In the genomic region with DNA sequence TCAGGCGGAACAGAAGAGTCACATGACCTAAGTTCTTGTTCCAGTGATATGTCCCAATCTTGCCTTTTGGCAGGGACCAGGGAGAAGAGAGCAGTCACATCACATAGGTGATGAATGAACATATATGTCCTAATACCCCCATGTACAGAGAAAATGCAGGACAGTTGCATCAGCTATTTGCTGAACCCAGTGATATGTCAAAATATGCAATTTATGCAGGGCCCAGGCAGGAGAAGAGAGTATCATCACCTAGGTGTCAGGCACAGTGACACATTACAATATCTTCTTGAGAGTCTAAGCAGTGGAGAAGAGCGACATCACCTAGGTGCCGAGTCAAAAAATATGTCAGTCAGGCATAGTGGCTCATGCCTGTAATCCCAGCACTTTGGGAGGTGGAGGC, we compare ENCODE assay signal across 1 cellular context.
TF ChIP-seq lines count a peak whose summit lies in the region.

No MANE protein-coding gene starts in this region.

TF ChIP-seq in K562, 482 proteins besides CTCF, POLR2A, EP300 and RAD21 (continued from another document):
- TF ChIP-seq, protein P1, sequence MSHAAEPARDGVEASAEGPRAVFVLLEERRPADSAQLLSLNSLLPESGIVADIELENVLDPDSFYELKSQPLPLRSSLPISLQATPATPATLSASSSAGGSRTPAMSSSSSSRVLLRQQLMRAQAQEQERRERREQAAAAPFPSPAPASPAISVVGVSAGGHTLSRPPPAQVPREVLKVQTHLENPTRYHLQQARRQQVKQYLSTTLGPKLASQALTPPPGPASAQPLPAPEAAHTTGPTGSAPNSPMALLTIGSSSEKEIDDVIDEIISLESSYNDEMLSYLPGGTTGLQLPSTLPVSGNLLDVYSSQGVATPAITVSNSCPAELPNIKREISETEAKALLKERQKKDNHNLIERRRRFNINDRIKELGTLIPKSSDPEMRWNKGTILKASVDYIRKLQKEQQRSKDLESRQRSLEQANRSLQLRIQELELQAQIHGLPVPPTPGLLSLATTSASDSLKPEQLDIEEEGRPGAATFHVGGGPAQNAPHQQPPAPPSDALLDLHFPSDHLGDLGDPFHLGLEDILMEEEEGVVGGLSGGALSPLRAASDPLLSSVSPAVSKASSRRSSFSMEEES (CRISPR knock-in tag; IDR thresholded peaks at IDR 0.05) = peak; percentile 54
- TF ChIP-seq, protein P2, sequence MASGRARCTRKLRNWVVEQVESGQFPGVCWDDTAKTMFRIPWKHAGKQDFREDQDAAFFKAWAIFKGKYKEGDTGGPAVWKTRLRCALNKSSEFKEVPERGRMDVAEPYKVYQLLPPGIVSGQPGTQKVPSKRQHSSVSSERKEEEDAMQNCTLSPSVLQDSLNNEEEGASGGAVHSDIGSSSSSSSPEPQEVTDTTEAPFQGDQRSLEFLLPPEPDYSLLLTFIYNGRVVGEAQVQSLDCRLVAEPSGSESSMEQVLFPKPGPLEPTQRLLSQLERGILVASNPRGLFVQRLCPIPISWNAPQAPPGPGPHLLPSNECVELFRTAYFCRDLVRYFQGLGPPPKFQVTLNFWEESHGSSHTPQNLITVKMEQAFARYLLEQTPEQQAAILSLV (tag; IDR thresholded peaks at IDR 0.05) = no peak
- TF ChIP-seq, protein P3, sequence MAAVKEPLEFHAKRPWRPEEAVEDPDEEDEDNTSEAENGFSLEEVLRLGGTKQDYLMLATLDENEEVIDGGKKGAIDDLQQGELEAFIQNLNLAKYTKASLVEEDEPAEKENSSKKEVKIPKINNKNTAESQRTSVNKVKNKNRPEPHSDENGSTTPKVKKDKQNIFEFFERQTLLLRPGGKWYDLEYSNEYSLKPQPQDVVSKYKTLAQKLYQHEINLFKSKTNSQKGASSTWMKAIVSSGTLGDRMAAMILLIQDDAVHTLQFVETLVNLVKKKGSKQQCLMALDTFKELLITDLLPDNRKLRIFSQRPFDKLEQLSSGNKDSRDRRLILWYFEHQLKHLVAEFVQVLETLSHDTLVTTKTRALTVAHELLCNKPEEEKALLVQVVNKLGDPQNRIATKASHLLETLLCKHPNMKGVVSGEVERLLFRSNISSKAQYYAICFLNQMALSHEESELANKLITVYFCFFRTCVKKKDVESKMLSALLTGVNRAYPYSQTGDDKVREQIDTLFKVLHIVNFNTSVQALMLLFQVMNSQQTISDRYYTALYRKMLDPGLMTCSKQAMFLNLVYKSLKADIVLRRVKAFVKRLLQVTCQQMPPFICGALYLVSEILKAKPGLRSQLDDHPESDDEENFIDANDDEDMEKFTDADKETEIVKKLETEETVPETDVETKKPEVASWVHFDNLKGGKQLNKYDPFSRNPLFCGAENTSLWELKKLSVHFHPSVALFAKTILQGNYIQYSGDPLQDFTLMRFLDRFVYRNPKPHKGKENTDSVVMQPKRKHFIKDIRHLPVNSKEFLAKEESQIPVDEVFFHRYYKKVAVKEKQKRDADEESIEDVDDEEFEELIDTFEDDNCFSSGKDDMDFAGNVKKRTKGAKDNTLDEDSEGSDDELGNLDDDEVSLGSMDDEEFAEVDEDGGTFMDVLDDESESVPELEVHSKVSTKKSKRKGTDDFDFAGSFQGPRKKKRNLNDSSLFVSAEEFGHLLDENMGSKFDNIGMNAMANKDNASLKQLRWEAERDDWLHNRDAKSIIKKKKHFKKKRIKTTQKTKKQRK (IDR thresholded peaks at IDR 0.05; ENCODE audit: borderline replicate concordance, low read depth, low read length) = no peak
- TF ChIP-seq ZEB2 (IDR thresholded peaks at IDR 0.05) (no peak), SRSF3 (IDR thresholded peaks at IDR 0.05; ENCODE audit: insufficient read depth, low read length) (no peak)
TF ChIP-seq in K562: peak in this region for 1.
